8 cellular contexts compared by ENCODE assay signal in genomic region chr2:112749755-112750559, GRCh38. TPM values are rescaled to one million over a fixed set of nuclear protein-coding genes. Genes with fewer than 3 reads are reported as not detected.
DNase-seq lines count a peak whose midpoint lies in the region; ATAC-seq and TF ChIP-seq lines count a peak whose summit lies in the region.

No MANE protein-coding gene starts in this region.

- no peaks in the 10 kb centered on the region for H3K27me3 Mint-ChIP-seq in WTC11 (ENCODE audit: low read depth)

- H3K4me3 ChIP-seq in HEK293 (ENCODE audit: low read depth, low read length) = no peak overlapping the region
- H3K4me3 ChIP-seq in brain microvascular endothelial cell (ENCODE audit: low read depth, low read length) = no peak overlapping the region

- CTCF ChIA-PET in HEK293 (lab: Yijun Ruan, JAX) = interaction anchor here (0.6 to 7.9 kb wide), 47 partner anchors 10 to 927 kb away, joined by 3 to 177 read pairs (median 4); partner anchors contain the start of genes CKAP2L, IL1A and IL37
- CTCF ChIA-PET in WTC11 (lab: Charles Lee) = interaction anchor here (0.6 to 5.7 kb wide), 21 partner anchors 10 to 209 kb away, joined by 3 to 82 read pairs (median 4); partner anchors contain the start of gene IL1A

- H3K27ac ChIP-seq in HEK293 (ENCODE audit: extremely low read depth, low read depth, low read length) (no peak overlapping the region), brain microvascular endothelial cell (peak overlapping the region; percentile 81)

- no peaks in the 10 kb centered on the region for H3K27me3 ChIP-seq in brain microvascular endothelial cell (replicated peaks)

- no peaks in the 10 kb centered on the region for H3K9me3 Mint-ChIP-seq in WTC11

- H3K27ac Mint-ChIP-seq in WTC11 = peak overlapping the region; percentile 19; the same call in 1 of the 2 replicates

- H3K36me3 ChIP-seq in HEK293 (ENCODE audit: control insufficient read depth in 2 of 2, insufficient read depth in 1 of 2, low read length in 2 of 2) (peaks cover 31 to 58% of the 10 kb centered on the region in 2 experiments), brain microvascular endothelial cell (replicated peaks) (no peaks in the 10 kb centered on the region)

- POLR2A ChIA-PET in HEK293 (lab: Yijun Ruan, JAX) = interaction anchor here (1.6 to 1.8 kb wide), 2 partner anchors 135 to 192 kb away, joined by 3 to 7 read pairs; no protein-coding TSS in a partner anchor
- POLR2A ChIA-PET in WTC11 (lab: Charles Lee) = no interaction called here

- TF ChIP-seq CTCF in HEK293 (tag by site-specific recombination; IDR thresholded peaks at IDR 0.05) = peak; percentile 73
- TF ChIP-seq CTCF in WTC11 (IDR thresholded peaks at IDR 0.05) = peak; percentile 76
- TF ChIP-seq CTCF in brain microvascular endothelial cell (IDR thresholded peaks at IDR 0.05; ENCODE audit: low read depth, low read length, missing control alignments) = peak; percentile 99

- in situ Hi-C loops in brain microvascular endothelial cell (cut with HindIII; ENCODE audit: low pct_ligation_motif_present, low sequenced_read_pairs) = loop anchor here (25.0 kb wide), 1 partner anchor 187 kb away; no protein-coding TSS in a partner anchor

- no peak overlapping the region for H3K4me3 Mint-ChIP-seq in WTC11

- ATAC-seq in WTC11 (peak; percentile 89), HG03025 (IDR thresholded peaks at IDR 0.05; ENCODE audit: low FRiP score, unreplicated experiment) (no peak)

- no peaks in the 10 kb centered on the region for H3K4me1 Mint-ChIP-seq in WTC11

- DNase-seq in ELF-1 (ENCODE audit: low read depth, low spot score) (peak; percentile 88), NCI-H2107 treated with DMSO at 0.1 percent for 48 hours (lab: John Stamatoyannopoulos, UW; ENCODE audit: unreplicated experiment) (peak; percentile 16), WTC11 (ENCODE audit: low spot score) (peak; percentile 85), brain microvascular endothelial cell (peak; percentile 81), islet precursor cell (peak; percentile 88)
- DNase-seq in stimulated activated CD4-positive, alpha-beta T cell treated with anti-CD3 and anti-CD28 coated beads, Interleukin-1b, Interleukin-23, amount 100 ng/mL, for 48 hours = peak; percentile 76

- no peaks in the 10 kb centered on the region for H3K9me3 ChIP-seq in HEK293 (ENCODE audit: control insufficient read depth, insufficient read depth, low read depth, low read length)

- peaks cover 16% of the 10 kb centered on the region for H3K4me1 ChIP-seq in HEK293 (ENCODE audit: control insufficient read depth, insufficient read depth, low read length)

- peaks cover 44% of the 10 kb centered on the region for H3K36me3 Mint-ChIP-seq in WTC11

TF ChIP-seq in HEK293, 187 proteins besides CTCF, POLR2A, EP300 and RAD21 (continues in another document):
- peak; percentile 45; the same call in 1 of the 2 replicates for TF ChIP-seq ZBTB48 (tag by site-specific recombination; IDR thresholded peaks at IDR 0.05)
- TF ChIP-seq ZNF138 (tag by site-specific recombination; IDR thresholded peaks at IDR 0.05; ENCODE audit: borderline replicate concordance) = no peak
- peak; percentile 61 for TF ChIP-seq ZNF654 (tag by site-specific recombination; IDR thresholded peaks at IDR 0.05; ENCODE audit: low read depth)
- TF ChIP-seq ZNF660 (tag by site-specific recombination; IDR thresholded peaks at IDR 0.05) = peak; percentile 38; the same call in 1 of the 2 replicates
- TF ChIP-seq ZNF449 (tag by site-specific recombination; IDR thresholded peaks at IDR 0.05) = no peak
- TF ChIP-seq SETDB1 (IDR thresholded peaks at IDR 0.05; ENCODE audit: insufficient read length, low read length) = no peak
- no peak for TF ChIP-seq ZNF473 (tag by site-specific recombination; IDR thresholded peaks at IDR 0.05)
- TF ChIP-seq ZNF555 (tag by site-specific recombination; conservative IDR thresholded peaks at IDR 0.05) = no peak

TF ChIP-seq in WTC11, 78 proteins besides CTCF, POLR2A, EP300 and RAD21:
- TF ChIP-seq NR1H2 (CRISPR knock-in tag; IDR thresholded peaks at IDR 0.05) (no peak), NR3C1 (CRISPR knock-in tag; conservative IDR thresholded peaks at IDR 0.05; ENCODE audit: low read depth) (no peak), RELA (CRISPR knock-in tag; IDR thresholded peaks at IDR 0.05; ENCODE audit: borderline replicate concordance) (no peak), HMGA2 (CRISPR knock-in tag; IDR thresholded peaks at IDR 0.05) (no peak), NR2C2 (CRISPR knock-in tag; IDR thresholded peaks at IDR 0.05) (no peak), ZNF281 (CRISPR knock-in tag; IDR thresholded peaks at IDR 0.05) (no peak), ZNF396 (CRISPR knock-in tag; IDR thresholded peaks at IDR 0.05; ENCODE audit: borderline replicate concordance) (no peak), ZNF423 (CRISPR knock-in tag; IDR thresholded peaks at IDR 0.05) (no peak), FOXK1 (CRISPR knock-in tag; IDR thresholded peaks at IDR 0.05) (no peak), IRF2 (CRISPR knock-in tag; IDR thresholded peaks at IDR 0.05; ENCODE audit: borderline replicate concordance, low read depth) (no peak), JUN (CRISPR knock-in tag; IDR thresholded peaks at IDR 0.05) (no peak), ERG (CRISPR knock-in tag; IDR thresholded peaks at IDR 0.05) (no peak), ZNF671 (CRISPR knock-in tag; IDR thresholded peaks at IDR 0.05) (no peak), ATF6 (CRISPR knock-in tag; IDR thresholded peaks at IDR 0.05) (no peak), ELF4 (CRISPR knock-in tag; IDR thresholded peaks at IDR 0.05; ENCODE audit: low read depth) (no peak), GRHL2 (CRISPR knock-in tag; IDR thresholded peaks at IDR 0.05; ENCODE audit: insufficient replicate concordance, severe bottlenecking) (no peak), NFE2L1 (CRISPR knock-in tag; IDR thresholded peaks at IDR 0.05) (no peak), ZNF138 (CRISPR knock-in tag; conservative IDR thresholded peaks at IDR 0.05) (no peak), ATF1 (CRISPR knock-in tag; IDR thresholded peaks at IDR 0.05) (no peak), ZNF416 (CRISPR knock-in tag; IDR thresholded peaks at IDR 0.05) (no peak)

RNA-seq across cellular contexts. Expression of gene CKAP2L, which starts 14.5 kb away (rescaled TPM):
- 17.7 to 25.6 TPM (median 17.9 TPM) in 3 replicates for total RNA-seq in WTC11 (2021)

RNA-seq across cellular contexts. Expression of gene NT5DC4, which starts 29.1 kb away (rescaled TPM):
- total RNA-seq in WTC11 (2021) = not detected in 3 replicates

RNA-seq across cellular contexts. Expression of gene IL1A, which starts 34.3 kb away (rescaled TPM):
- total RNA-seq in WTC11 (2021) = 0.34 to 0.55 TPM (median 0.42 TPM) in 3 replicates

Comparison
In these comparisons a context has a peak if more than half of its experiments do, and no peak if none do; other contexts are left out.
1. DNase-seq: peak in every context shown above with its lines; median percentile 88 in ELF-1; 88 in islet precursor cell; 85 in WTC11; 81 in brain microvascular endothelial cell; 76 in stimulated activated CD4-positive, alpha-beta T cell treated with anti-CD3 and anti-CD28 coated beads, Interleukin-1b, Interleukin-23, amount 100 ng/mL, for 48 hours; 16 in NCI-H2107 treated with DMSO at 0.1 percent for 48 hours.